1 cellular context compared by ENCODE assay signal in the genomic region with DNA sequence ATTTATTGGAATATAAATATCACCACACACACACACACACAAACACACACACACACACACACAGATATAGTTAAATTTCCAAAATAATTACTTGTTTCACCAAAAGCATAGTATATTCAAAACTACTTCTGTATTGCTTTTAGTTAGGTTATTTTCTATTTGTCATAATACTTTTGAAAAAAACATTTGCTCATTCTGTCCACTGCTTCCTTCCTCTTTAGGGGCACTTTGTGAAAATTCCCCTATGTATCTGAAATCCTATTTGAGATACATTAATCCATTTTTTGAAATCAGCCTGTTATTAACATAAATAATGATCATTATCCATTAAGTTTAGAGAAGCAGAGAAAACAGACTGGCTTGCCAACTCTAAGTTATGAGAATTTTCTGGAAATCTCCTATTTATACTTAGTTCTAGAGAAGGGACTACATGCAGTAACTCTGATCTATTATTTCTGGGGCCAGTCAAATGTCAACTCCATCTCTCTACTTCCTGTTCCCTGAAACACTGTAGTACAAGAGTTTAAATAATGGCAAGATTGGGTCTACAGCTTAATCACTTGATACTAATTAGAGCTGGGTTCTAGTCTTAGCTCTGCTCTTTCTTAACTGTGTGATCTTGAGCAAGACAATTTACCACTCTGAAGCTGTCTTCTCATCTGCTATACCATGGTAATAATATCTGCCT.
TF ChIP-seq lines count a peak whose summit lies in the region.

No MANE protein-coding gene starts in this region.

TF ChIP-seq in GM12878, 131 proteins besides CTCF, POLR2A, EP300 and RAD21 (continued from another document):
- TF ChIP-seq FOXK2 (IDR thresholded peaks at IDR 0.05): no peak
- TF ChIP-seq HCFC1 (IDR thresholded peaks at IDR 0.05; ENCODE audit: low read length): no peak
- TF ChIP-seq, protein P1, sequence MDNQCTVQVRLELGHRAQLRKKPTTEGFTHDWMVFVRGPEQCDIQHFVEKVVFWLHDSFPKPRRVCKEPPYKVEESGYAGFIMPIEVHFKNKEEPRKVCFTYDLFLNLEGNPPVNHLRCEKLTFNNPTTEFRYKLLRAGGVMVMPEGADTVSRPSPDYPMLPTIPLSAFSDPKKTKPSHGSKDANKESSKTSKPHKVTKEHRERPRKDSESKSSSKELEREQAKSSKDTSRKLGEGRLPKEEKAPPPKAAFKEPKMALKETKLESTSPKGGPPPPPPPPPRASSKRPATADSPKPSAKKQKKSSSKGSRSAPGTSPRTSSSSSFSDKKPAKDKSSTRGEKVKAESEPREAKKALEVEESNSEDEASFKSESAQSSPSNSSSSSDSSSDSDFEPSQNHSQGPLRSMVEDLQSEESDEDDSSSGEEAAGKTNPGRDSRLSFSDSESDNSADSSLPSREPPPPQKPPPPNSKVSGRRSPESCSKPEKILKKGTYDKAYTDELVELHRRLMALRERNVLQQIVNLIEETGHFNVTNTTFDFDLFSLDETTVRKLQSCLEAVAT (IDR thresholded peaks at IDR 0.05): no peak
- TF ChIP-seq MXI1 (IDR thresholded peaks at IDR 0.05; ENCODE audit: low read depth, low read length): no peak
- TF ChIP-seq, protein P2, sequence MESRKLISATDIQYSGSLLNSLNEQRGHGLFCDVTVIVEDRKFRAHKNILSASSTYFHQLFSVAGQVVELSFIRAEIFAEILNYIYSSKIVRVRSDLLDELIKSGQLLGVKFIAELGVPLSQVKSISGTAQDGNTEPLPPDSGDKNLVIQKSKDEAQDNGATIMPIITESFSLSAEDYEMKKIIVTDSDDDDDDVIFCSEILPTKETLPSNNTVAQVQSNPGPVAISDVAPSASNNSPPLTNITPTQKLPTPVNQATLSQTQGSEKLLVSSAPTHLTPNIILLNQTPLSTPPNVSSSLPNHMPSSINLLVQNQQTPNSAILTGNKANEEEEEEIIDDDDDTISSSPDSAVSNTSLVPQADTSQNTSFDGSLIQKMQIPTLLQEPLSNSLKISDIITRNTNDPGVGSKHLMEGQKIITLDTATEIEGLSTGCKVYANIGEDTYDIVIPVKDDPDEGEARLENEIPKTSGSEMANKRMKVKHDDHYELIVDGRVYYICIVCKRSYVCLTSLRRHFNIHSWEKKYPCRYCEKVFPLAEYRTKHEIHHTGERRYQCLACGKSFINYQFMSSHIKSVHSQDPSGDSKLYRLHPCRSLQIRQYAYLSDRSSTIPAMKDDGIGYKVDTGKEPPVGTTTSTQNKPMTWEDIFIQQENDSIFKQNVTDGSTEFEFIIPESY (IDR thresholded peaks at IDR 0.05): no peak
- no peak for TF ChIP-seq ZNF384 (IDR thresholded peaks at IDR 0.05; ENCODE audit: borderline replicate concordance, low read depth, low read length)
- no peak for TF ChIP-seq CEBPB (IDR thresholded peaks at IDR 0.05; ENCODE audit: borderline replicate concordance in 1 of 2, low read depth in 2 of 2, low read length in 2 of 2)
- no peak for TF ChIP-seq BACH1 (IDR thresholded peaks at IDR 0.05; ENCODE audit: borderline replicate concordance)
